ENCODE assay signal across 7 cellular contexts in the genomic region with DNA sequence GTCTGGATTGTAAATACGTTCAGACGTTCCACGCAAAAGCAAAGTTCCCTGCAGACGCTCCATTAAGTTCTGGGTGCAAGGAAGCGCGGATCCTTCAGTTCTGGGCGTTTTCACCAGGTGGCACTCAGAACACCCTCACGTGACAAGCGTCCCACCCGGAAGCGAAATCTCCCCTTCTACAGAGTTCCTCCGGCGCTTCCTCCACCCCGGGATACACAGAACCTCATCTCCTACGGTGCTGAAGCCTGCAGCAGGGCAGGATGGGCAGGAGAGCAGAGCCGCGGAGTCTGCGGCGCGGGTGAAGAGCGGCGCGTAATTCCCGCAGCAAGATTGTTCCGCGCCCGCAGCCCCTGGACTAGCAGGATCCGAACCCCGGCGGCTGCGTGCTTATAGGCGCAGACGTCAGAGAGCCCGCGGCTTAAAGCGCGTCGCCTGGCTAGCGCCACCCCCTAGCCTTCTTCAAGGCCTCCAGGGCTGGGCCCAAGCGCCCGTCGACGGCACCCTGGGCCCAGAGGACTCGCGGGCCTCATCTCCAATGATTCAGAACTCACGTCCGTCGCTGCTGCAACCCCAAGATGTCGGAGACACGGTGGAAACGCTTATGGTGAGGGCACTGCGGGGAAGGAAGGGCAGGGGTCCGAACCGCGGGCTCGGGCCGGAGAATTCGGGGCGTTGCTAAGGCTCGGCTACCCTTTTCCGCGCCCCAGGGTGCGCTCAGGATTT. TPM values are rescaled to one million over a fixed set of nuclear protein-coding genes. Genes with fewer than 3 reads are reported as not detected.
DNase-seq lines count a peak whose midpoint lies in the region; ATAC-seq and TF ChIP-seq lines count a peak whose summit lies in the region.

A gene with protein sequence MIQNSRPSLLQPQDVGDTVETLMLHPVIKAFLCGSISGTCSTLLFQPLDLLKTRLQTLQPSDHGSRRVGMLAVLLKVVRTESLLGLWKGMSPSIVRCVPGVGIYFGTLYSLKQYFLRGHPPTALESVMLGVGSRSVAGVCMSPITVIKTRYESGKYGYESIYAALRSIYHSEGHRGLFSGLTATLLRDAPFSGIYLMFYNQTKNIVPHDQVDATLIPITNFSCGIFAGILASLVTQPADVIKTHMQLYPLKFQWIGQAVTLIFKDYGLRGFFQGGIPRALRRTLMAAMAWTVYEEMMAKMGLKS (plus strand): TSS at position 181 of the 723 bp plus-strand sequence. CDS start 355 bp downstream, at position 536.

- H3K36me3 ChIP-seq in kidney epithelial cell (ENCODE audit: control insufficient read depth, insufficient read depth, low read length): no peaks in the 10 kb centered on the region

- no peaks in the 10 kb centered on the region for H3K27me3 Mint-ChIP-seq in T-helper 17 cell

- H3K27ac Mint-ChIP-seq in T-helper 17 cell: peak within 1 kb of the TSS; percentile 98

- DNase-seq in T-helper 17 cell: peak; percentile 64 to 69 (median 65)
- peak; percentile 89 to 93 for DNase-seq in cardiac fibroblast (ENCODE audit: low read depth in 2 of 2)
- DNase-seq in kidney epithelial cell (ENCODE audit: low read depth): peak; percentile 64
- peak; percentile 61 to 67 for DNase-seq in stimulated activated CD4-positive, alpha-beta T cell treated with anti-CD3 and anti-CD28 coated beads, Interleukin-1b, Interleukin-23, amount 100 ng/mL, for 4 hours (ENCODE audit: low read depth in 2 of 2)
- no peak for DNase-seq in Kasumi-1 (lab: John Stamatoyannopoulos, UW)

- no peaks in the 10 kb centered on the region for H3K36me3 Mint-ChIP-seq in T-helper 17 cell (ENCODE audit: low read depth)

- TF ChIP-seq CTCF in cardiac fibroblast (IDR thresholded peaks at IDR 0.05; ENCODE audit: low read depth, low read length) (peak; percentile 18), kidney epithelial cell (IDR thresholded peaks at IDR 0.05; ENCODE audit: insufficient read depth, low read length, poor library complexity, severe bottlenecking) (peak; percentile 43)

- H3K27me3 ChIP-seq in kidney epithelial cell (ENCODE audit: control insufficient read depth, insufficient read depth, low read length): no peaks in the 10 kb centered on the region

- H3K4me3 ChIP-seq in cardiac fibroblast (replicated peaks in 1 of 2; ENCODE audit: low read depth in 2 of 2, low read length in 2 of 2) (peak within 1 kb of the TSS; percentile 84 to 97), kidney epithelial cell (ENCODE audit: low read depth, low read length) (peak within 1 kb of the TSS; percentile 86)

- H3K9me3 ChIP-seq in T-helper 17 cell (ENCODE audit: control insufficient read depth, low read length, poor library complexity, severe bottlenecking): no peaks in the 10 kb centered on the region

- ATAC-seq in GM18870 (IDR thresholded peaks at IDR 0.05; ENCODE audit: unreplicated experiment): peak; percentile 61
- ATAC-seq in HG03103 (IDR thresholded peaks at IDR 0.05; ENCODE audit: low read depth, unreplicated experiment): peak; percentile 64
- peak; percentile 85 for ATAC-seq in T-helper 17 cell

- peak within 1 kb of the TSS; percentile 99 for H3K4me3 Mint-ChIP-seq in T-helper 17 cell

- peaks cover 39% of the 10 kb centered on the region for H3K4me1 Mint-ChIP-seq in T-helper 17 cell

RNA-seq across cellular contexts. Expression of the gene that starts here (rescaled TPM):
- total RNA-seq in T-helper 17 cell (10 to 100 TPM; 39.9 to 55.4 TPM), kidney epithelial cell (30.8 and 50.2 TPM in 2 replicates)

Comparison
In these comparisons a context has a peak if more than half of its experiments do, and no peak if none do; other contexts are left out.
1. DNase-seq: peak in T-helper 17 cell (3 of 3), cardiac fibroblast (2 of 2), kidney epithelial cell (single experiment) and stimulated activated CD4-positive, alpha-beta T cell treated with anti-CD3 and anti-CD28 coated beads, Interleukin-1b, Interleukin-23, amount 100 ng/mL, for 4 hours (2 of 2); none in Kasumi-1 (0 of 2).
2. Peak in every context shown above with its lines, with median percentiles within 50 percentile points of each other: ATAC-seq.